ENCODE assay signal across 1 cellular context in the genomic region with DNA sequence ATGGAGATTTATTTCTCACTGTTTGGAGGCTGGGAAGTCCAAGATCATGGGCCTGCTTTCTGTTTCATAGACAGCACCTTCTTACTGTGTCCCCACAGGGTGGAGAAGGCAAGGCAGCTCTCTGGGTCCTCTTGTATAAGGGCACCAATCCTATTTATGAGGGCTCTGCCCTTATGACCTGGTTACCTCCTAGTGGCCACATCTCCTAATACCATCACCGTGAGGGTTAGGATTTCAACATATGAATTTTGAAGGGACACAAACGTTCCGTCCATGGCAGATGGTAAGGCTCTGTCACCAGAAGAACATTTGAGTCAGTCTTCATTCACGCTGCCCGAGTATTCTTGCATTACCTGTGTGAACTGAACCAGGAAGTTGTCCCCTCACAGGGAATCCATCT.
TF ChIP-seq lines count a peak whose summit lies in the region.

No MANE protein-coding gene starts in this region.

TF ChIP-seq in HepG2, 621 proteins besides CTCF, POLR2A, EP300 and RAD21:
- TF ChIP-seq FOXO1 (CRISPR knock-in tag; IDR thresholded peaks at IDR 0.05) (no peak), ZNF672 (CRISPR knock-in tag; IDR thresholded peaks at IDR 0.05) (no peak), AHR (CRISPR knock-in tag; IDR thresholded peaks at IDR 0.05) (no peak), ZNF569 (CRISPR knock-in tag; IDR thresholded peaks at IDR 0.05; ENCODE audit: borderline replicate concordance) (no peak), ZKSCAN1 (IDR thresholded peaks at IDR 0.05; ENCODE audit: low read length) (no peak), RELA (CRISPR knock-in tag; IDR thresholded peaks at IDR 0.05) (no peak), ZNF850 (CRISPR knock-in tag; conservative IDR thresholded peaks at IDR 0.05) (no peak), PAWR (CRISPR knock-in tag; IDR thresholded peaks at IDR 0.05; ENCODE audit: borderline replicate concordance) (no peak), NFKB2 (CRISPR knock-in tag; IDR thresholded peaks at IDR 0.05; ENCODE audit: borderline replicate concordance) (no peak), ZNF879 (CRISPR knock-in tag; IDR thresholded peaks at IDR 0.05) (no peak)
- TF ChIP-seq, protein P1, sequence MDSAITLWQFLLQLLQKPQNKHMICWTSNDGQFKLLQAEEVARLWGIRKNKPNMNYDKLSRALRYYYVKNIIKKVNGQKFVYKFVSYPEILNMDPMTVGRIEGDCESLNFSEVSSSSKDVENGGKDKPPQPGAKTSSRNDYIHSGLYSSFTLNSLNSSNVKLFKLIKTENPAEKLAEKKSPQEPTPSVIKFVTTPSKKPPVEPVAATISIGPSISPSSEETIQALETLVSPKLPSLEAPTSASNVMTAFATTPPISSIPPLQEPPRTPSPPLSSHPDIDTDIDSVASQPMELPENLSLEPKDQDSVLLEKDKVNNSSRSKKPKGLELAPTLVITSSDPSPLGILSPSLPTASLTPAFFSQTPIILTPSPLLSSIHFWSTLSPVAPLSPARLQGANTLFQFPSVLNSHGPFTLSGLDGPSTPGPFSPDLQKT (CRISPR knock-in tag; IDR thresholded peaks at IDR 0.05; ENCODE audit: borderline replicate concordance): no peak
- TF ChIP-seq, protein P2, sequence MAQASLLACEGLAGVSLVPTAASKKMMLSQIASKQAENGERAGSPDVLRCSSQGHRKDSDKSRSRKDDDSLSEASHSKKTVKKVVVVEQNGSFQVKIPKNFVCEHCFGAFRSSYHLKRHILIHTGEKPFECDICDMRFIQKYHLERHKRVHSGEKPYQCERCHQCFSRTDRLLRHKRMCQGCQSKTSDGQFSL (CRISPR knock-in tag; IDR thresholded peaks at IDR 0.05): no peak
- TF ChIP-seq, protein P3, sequence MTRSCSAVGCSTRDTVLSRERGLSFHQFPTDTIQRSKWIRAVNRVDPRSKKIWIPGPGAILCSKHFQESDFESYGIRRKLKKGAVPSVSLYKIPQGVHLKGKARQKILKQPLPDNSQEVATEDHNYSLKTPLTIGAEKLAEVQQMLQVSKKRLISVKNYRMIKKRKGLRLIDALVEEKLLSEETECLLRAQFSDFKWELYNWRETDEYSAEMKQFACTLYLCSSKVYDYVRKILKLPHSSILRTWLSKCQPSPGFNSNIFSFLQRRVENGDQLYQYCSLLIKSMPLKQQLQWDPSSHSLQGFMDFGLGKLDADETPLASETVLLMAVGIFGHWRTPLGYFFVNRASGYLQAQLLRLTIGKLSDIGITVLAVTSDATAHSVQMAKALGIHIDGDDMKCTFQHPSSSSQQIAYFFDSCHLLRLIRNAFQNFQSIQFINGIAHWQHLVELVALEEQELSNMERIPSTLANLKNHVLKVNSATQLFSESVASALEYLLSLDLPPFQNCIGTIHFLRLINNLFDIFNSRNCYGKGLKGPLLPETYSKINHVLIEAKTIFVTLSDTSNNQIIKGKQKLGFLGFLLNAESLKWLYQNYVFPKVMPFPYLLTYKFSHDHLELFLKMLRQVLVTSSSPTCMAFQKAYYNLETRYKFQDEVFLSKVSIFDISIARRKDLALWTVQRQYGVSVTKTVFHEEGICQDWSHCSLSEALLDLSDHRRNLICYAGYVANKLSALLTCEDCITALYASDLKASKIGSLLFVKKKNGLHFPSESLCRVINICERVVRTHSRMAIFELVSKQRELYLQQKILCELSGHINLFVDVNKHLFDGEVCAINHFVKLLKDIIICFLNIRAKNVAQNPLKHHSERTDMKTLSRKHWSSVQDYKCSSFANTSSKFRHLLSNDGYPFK (CRISPR knock-in tag; IDR thresholded peaks at IDR 0.05; ENCODE audit: borderline replicate concordance): no peak
- TF ChIP-seq, protein P4, sequence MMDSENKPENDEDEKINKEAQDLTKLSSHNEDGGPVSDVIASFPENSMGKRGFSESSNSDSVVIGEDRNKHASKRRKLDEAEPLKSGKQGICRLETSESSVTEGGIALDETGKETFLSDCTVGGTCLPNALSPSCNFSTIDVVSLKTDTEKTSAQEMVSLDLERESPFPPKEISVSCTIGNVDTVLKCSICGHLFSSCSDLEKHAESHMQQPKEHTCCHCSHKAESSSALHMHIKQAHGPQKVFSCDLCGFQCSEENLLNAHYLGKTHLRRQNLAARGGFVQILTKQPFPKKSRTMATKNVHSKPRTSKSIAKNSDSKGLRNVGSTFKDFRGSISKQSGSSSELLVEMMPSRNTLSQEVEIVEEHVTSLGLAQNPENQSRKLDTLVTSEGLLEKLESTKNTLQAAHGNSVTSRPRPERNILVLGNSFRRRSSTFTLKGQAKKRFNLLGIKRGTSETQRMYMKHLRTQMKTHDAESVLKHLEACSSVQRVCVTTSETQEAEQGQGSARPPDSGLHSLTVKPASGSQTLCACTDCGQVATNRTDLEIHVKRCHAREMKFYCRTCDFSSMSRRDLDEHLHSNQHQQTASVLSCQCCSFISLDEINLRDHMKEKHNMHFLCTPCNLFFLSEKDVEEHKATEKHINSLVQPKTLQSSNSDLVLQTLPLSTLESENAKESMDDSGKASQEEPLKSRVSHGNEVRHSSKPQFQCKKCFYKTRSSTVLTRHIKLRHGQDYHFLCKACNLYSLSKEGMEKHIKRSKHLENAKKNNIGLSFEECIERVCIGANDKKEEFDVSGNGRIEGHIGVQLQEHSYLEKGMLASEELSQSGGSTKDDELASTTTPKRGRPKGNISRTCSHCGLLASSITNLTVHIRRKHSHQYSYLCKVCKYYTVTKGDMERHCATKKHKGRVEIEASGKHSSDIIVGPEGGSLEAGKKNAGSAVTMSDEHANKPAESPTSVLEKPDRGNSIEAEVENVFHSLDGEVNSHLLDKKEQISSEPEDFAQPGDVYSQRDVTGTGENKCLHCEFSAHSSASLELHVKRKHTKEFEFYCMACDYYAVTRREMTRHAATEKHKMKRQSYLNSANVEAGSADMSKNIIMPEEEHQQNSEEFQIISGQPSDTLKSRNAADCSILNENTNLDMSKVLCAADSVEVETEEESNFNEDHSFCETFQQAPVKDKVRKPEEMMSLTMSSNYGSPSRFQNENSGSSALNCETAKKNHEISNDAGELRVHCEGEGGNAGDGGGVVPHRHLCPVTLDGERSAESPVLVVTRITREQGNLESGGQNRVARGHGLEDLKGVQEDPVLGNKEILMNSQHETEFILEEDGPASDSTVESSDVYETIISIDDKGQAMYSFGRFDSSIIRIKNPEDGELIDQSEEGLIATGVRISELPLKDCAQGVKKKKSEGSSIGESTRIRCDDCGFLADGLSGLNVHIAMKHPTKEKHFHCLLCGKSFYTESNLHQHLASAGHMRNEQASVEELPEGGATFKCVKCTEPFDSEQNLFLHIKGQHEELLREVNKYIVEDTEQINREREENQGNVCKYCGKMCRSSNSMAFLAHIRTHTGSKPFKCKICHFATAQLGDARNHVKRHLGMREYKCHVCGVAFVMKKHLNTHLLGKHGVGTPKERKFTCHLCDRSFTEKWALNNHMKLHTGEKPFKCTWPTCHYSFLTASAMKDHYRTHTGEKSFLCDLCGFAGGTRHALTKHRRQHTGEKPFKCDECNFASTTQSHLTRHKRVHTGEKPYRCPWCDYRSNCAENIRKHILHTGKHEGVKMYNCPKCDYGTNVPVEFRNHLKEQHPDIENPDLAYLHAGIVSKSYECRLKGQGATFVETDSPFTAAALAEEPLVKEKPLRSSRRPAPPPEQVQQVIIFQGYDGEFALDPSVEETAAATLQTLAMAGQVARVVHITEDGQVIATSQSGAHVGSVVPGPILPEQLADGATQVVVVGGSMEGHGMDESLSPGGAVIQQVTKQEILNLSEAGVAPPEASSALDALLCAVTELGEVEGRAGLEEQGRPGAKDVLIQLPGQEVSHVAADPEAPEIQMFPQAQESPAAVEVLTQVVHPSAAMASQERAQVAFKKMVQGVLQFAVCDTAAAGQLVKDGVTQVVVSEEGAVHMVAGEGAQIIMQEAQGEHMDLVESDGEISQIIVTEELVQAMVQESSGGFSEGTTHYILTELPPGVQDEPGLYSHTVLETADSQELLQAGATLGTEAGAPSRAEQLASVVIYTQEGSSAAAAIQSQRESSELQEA (CRISPR knock-in tag; IDR thresholded peaks at IDR 0.05; ENCODE audit: not compliant biosample characterization): no peak
TF ChIP-seq in HepG2: peak in this region for 0.
